ENCODE assay signal across 9 cellular contexts in the genomic region with DNA sequence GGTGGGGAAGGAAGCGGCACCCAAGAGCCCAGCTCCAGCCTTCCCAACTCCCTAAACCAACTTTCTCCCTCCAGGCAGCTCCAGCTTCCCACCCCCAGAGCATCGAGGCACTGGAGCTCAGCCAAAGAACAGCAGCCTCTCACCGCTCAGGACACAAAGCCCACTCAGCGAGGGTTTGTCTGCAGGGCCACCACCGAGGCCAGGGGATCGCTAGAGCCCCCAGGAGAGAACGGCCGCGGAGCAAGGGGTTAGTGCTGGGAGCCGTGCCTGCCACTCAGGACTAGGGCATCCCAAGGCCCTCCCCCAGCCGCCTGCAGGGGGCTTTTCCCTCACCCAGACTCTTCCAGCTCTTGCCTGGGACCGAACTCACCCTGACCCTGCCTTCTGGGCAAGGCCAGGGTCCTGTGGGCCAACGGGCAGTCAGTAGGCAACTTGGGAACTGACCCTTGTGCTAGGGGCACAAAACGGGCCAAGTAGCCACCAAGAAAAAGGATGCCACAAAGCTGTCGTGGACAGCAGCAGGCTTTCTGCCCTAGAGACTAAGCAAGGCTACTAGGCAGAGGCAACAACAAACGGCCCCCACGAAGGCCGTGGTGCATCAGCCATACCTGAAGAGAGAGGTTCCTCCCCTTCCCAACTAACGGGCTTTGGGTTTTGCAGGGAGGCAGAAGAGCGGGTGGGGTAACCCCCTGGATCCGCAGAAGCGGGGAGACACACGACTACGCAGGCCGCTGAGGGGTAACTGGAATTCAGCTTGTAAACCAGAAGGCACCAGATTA. TPM values are rescaled to one million over a fixed set of nuclear protein-coding genes. Genes with fewer than 3 reads are reported as not detected.
DNase-seq lines count a peak whose midpoint lies in the region; ATAC-seq, FAIRE-seq and TF ChIP-seq lines count a peak whose summit lies in the region.
"Had no signal": no experiment of that assay in that cellular context is flagged by ENCODE, and none has a peak within 500 bp of the region (broad histone marks: within the 10 kb centered on the region; RNA-seq: fewer than 3 reads in every experiment).

No MANE protein-coding gene starts in this region.

- no peaks in the 10 kb centered on the region for H3K9me3 ChIP-seq in right atrium auricular region
- H3K9me3 ChIP-seq in K562 (replicated peaks; ENCODE audit: control insufficient read depth, insufficient read depth, low read depth, low read length), result no peaks in the 10 kb centered on the region
- H3K9me3 ChIP-seq in mononuclear cell (ENCODE audit: low read depth, low read length), result no peaks in the 10 kb centered on the region
- H3K9me3 ChIP-seq in aorta (ENCODE audit: control insufficient read depth, low read length), result no peaks in the 10 kb centered on the region

- H2AFZ ChIP-seq in K562 (ENCODE audit: low read depth, low read length), result no peak overlapping the region

- H3K27ac ChIP-seq in right atrium auricular region, result peak overlapping the region; percentile 97 to 99
- H3K27ac ChIP-seq in K562 (ENCODE audit: extremely low read depth, low read depth, low read length), result peak overlapping the region; percentile 74
- peak overlapping the region in 1 of 2 donors; percentile 60 for H3K27ac ChIP-seq in aorta (ENCODE audit: low read depth in 1 of 2, low read length in 2 of 2)

- H3K4me2 ChIP-seq in K562 (ENCODE audit: insufficient read depth, low read length), result peak overlapping the region; percentile 86

- H3K79me2 ChIP-seq in K562 (ENCODE audit: control insufficient read depth, insufficient read depth, low read length), result peaks cover 87% of the 10 kb centered on the region

- H3K4me3 ChIP-seq in right atrium auricular region, result peak overlapping the region; percentile 68 to 71
- peak overlapping the region; percentile 84 for H3K4me3 ChIP-seq in K562
- H3K4me3 ChIP-seq in mononuclear cell (ENCODE audit: low read length), result peak overlapping the region; percentile 90
- H3K4me3 ChIP-seq in aorta (ENCODE audit: low read length in 2 of 2), result peak overlapping the region; percentile 33 to 77

- H3K9ac ChIP-seq in K562 (ENCODE audit: insufficient read depth in 1 of 2, low read depth in 2 of 2, low read length in 2 of 2), result peak overlapping the region; percentile 77 to 96

- H3K4me1 ChIP-seq in right atrium auricular region (peaks cover 0 to 68% of the 10 kb centered on the region in 2 donors), K562 (replicated peaks in 1 of 2; ENCODE audit: control insufficient read depth in 2 of 2, insufficient read depth in 2 of 2, low read length in 2 of 2) (peaks cover 38 to 67% of the 10 kb centered on the region in 2 experiments), mononuclear cell (ENCODE audit: insufficient read depth, low read length) (peaks cover 57% of the 10 kb centered on the region), aorta (ENCODE audit: control insufficient read depth in 1 of 2, insufficient read depth in 2 of 2, low read length in 2 of 2) (peaks cover 0 to 4% of the 10 kb centered on the region in 2 donors)

- DNase-seq in right atrium auricular region (ENCODE audit: low spot score) (no peak), left cardiac atrium (no peak), K562 (ENCODE audit: extremely low read depth in 1 of 4, low spot score in 3 of 4) (no peak), aorta (peak in 1 of 2 donors; percentile 49), iPS-NIHi7 (ENCODE audit: extremely low spot score) (no peak)
- DNase-seq: activated CD8-positive, alpha-beta memory T cell treated with anti-CD3 and anti-CD28 coated beads, Interleukin-2, amount 50 U/mL, for 48 hours had no signal

- CTCF ChIA-PET in K562 (lab: Yijun Ruan, JAX; ENCODE audit: low intra/inter-chr PET ratio), result interaction anchor here (0.9 kb wide), 1 partner anchor 11 kb away, joined by 3 read pairs; no protein-coding TSS in a partner anchor

- in situ Hi-C loops in K562 (cut with MboI), result no loop called here

- H3K36me3 ChIP-seq in right atrium auricular region (no peaks in the 10 kb centered on the region), K562 (ENCODE audit: control insufficient read depth, insufficient read depth, low read length) (peaks cover 53% of the 10 kb centered on the region; the same call in 2 of the 3 replicates), aorta (ENCODE audit: control insufficient read depth in 1 of 2, insufficient read depth in 2 of 2, low read length in 1 of 2) (no peaks in the 10 kb centered on the region)

- intact Hi-C loops in left cardiac atrium (cut with DNase I) (no loop called here), K562 (cut with micrococcal nuclease) (no loop called here), aorta (cut with DNase I) (no loop called here)

- WGBS in K562 (ENCODE audit: insufficient coverage, low coverage, missing lambda C conversion rate), result 3% methylated on average over 16 of the region's 25 CpGs
- WGBS in aorta, 2 donors, result 1 to 43% methylated on average over 25 of the region's 25 CpGs

- ATAC-seq in left cardiac atrium (no peak), K562 (no peak), aorta (ENCODE audit: low FRiP score) (no peak), HG02759 (IDR thresholded peaks at IDR 0.05; ENCODE audit: unreplicated experiment) (no peak), GM21360 (IDR thresholded peaks at IDR 0.05; ENCODE audit: unreplicated experiment) (no peak)

- FAIRE-seq in K562 (lab: Jason Lieb, UNC), result no peak

- peaks cover 52% of the 10 kb centered on the region for H4K20me1 ChIP-seq in K562 (replicated peaks; ENCODE audit: control insufficient read depth, insufficient read depth, low read length)

- TF ChIP-seq CTCF in right atrium auricular region (IDR thresholded peaks at IDR 0.05) (no peak), K562 (IDR thresholded peaks at IDR 0.05 in 2 of 3, conservative IDR thresholded peaks at IDR 0.05 in 1 of 3; ENCODE audit: insufficient read depth in 2 of 3, low read depth in 1 of 3, low read length in 3 of 3) (0 out of 6 replicates have a peak, but pooled peaks of 1 of the 3 experiments have one; percentile 4)

- POLR2A ChIA-PET in K562 (lab: Yijun Ruan, JAX), result interaction anchor here (0.5 to 3.1 kb wide), 8 partner anchors 8 to 406 kb away, joined by 3 to 24 read pairs (median 4); no protein-coding TSS in a partner anchor

- no peak for TF ChIP-seq POLR2A in K562 (conservative IDR thresholded peaks at IDR 0.05)

- TF ChIP-seq RAD21 in K562 (CRISPR knock-in tag; conservative IDR thresholded peaks at IDR 0.05 in 1 of 2, IDR thresholded peaks at IDR 0.05 in 1 of 2), result no peak

- H3K9me1 ChIP-seq in K562 (ENCODE audit: control insufficient read depth, insufficient read depth, low read length), result peaks cover 5% of the 10 kb centered on the region

- no peak for TF ChIP-seq EP300 in K562 (IDR thresholded peaks at IDR 0.05; ENCODE audit: low read length)

- H3K27me3 ChIP-seq in right atrium auricular region (no peaks in the 10 kb centered on the region), K562 (ENCODE audit: control insufficient read depth in 2 of 2, insufficient read depth in 2 of 2, low read length in 2 of 2) (no peaks in the 10 kb centered on the region), mononuclear cell (ENCODE audit: insufficient read depth, low read length) (no peaks in the 10 kb centered on the region), aorta (ENCODE audit: control insufficient read depth in 1 of 2, insufficient read depth in 2 of 2, low read length in 1 of 2) (no peaks in the 10 kb centered on the region)

- BruUV-seq in K562 (replicated peaks; lab: Mats Ljungman, UMichigan), result no TSS peak

RNA-seq across cellular contexts. Expression of a gene that starts 2.3 kb away (rescaled TPM):
- total RNA-seq in right atrium auricular region (10 to 100 TPM; 40.8 to 54.7 TPM), left cardiac atrium (10 to 100 TPM; 30.4 to 35.7 TPM), K562 (2014; rRNA removed) (39.2 and 59.3 TPM in 2 replicates), K562 (2014; rRNA removed; fragmentation: Illumina TruSeq; extraction: Trizol) (9.1 and 10.3 TPM in 2 replicates), K562 (2015; rRNA removed; fragmentation: Illumina TruSeq; extraction: Trizol) (17.1 and 23.4 TPM in 2 replicates), K562 (2021) (121 and 133 TPM in 2 replicates), mononuclear cell (26.4 TPM), aorta (10 to 100 TPM; 41.6 to 41.8 TPM)
- total RNA-seq in K562 (2011; cell fraction: chromatin; rRNA removed; ENCODE audit: low replicate concordance), result 39.3 and 72.5 TPM in 2 replicates
- total RNA-seq in K562 (2011; cell fraction: nucleolus; rRNA removed), result 41.0 and 46.2 TPM in 2 replicates
- 38.1 and 43.2 TPM in 2 replicates for total RNA-seq in K562 (2011; cell fraction: nucleoplasm; rRNA removed)
- polyA plus RNA-seq in K562 (2011; rRNA removed) (5.9 and 8.7 TPM in 2 replicates), K562 (2014; fragmentation: Illumina TruSeq; extraction: Trizol) (45.3 and 68.0 TPM in 2 replicates), K562 (2014; fragmentation: Nextera tagmentation; extraction: Ambion mirVana) (10 to 100 TPM in 1 of 2 experiments, 1 to 10 TPM in 1; 2.8 to 10.5 TPM), K562 (2014; rRNA removed) (44.8 and 45.2 TPM in 2 replicates), aorta (10 to 100 TPM in 1 of 2 donors, 1 to 10 TPM in 1; 6.5 to 20.3 TPM)
- 11.3 and 17.7 TPM in 2 replicates for polyA plus RNA-seq in K562 (2011; cell fraction: cytosol; rRNA removed)
- polyA plus RNA-seq in K562 (2011; cell fraction: nucleus; rRNA removed), result 39.1 and 51.6 TPM in 2 replicates
- 37.4 and 57.1 TPM in 2 replicates for polyA plus RNA-seq in K562 (2012)
- 4.5 and 6.6 TPM in 2 replicates for polyA minus RNA-seq in K562 (2011; rRNA and poly(A)+ RNA removed)
- polyA minus RNA-seq in K562 (2011; cell fraction: cytosol; rRNA and poly(A)+ RNA removed), result 55.8 and 74.4 TPM in 2 replicates
- 14.8 and 15.6 TPM in 2 replicates for polyA minus RNA-seq in K562 (2011; cell fraction: nucleus; rRNA and poly(A)+ RNA removed)

RNA-seq across cellular contexts. Expression of a gene that starts 3.2 kb away (rescaled TPM):
- total RNA-seq in right atrium auricular region (1 to 10 TPM; 4.7 to 6.4 TPM), left cardiac atrium (1 to 10 TPM; 7.7 to 9.2 TPM), K562 (2014; rRNA removed) (3.3 and 5.1 TPM in 2 replicates), K562 (2014; rRNA removed; fragmentation: Illumina TruSeq; extraction: Trizol) (0.93 and 1.2 TPM in 2 replicates), K562 (2015; rRNA removed; fragmentation: Illumina TruSeq; extraction: Trizol) (1.1 and 1.6 TPM in 2 replicates), K562 (2021) (6.4 and 8.5 TPM in 2 replicates), mononuclear cell (1.8 TPM), aorta (1 to 10 TPM; 3.8 to 8.6 TPM)
- total RNA-seq in K562 (2011; cell fraction: chromatin; rRNA removed; ENCODE audit: low replicate concordance), result 4.7 and 15.6 TPM in 2 replicates
- 17.4 and 21.8 TPM in 2 replicates for total RNA-seq in K562 (2011; cell fraction: nucleolus; rRNA removed)
- 9.3 and 9.5 TPM in 2 replicates for total RNA-seq in K562 (2011; cell fraction: nucleoplasm; rRNA removed)
- polyA plus RNA-seq in K562 (2011; rRNA removed) (5.6 and 8.1 TPM in 2 replicates), K562 (2014; fragmentation: Illumina TruSeq; extraction: Trizol) (1.2 and 2.0 TPM in 2 replicates), K562 (2014; fragmentation: Nextera tagmentation; extraction: Ambion mirVana) (1 to 10 TPM in 1 of 2 experiments, under 1 TPM in 1; 0.13 to 1.1 TPM), K562 (2014; rRNA removed) (4.0 TPM in 2 replicates), aorta (1 to 10 TPM; 2.5 to 6.3 TPM)
- polyA plus RNA-seq in K562 (2011; cell fraction: cytosol; rRNA removed), result 12.5 and 24.6 TPM in 2 replicates
- 6.3 and 6.4 TPM in 2 replicates for polyA plus RNA-seq in K562 (2011; cell fraction: nucleus; rRNA removed)
- polyA plus RNA-seq in K562 (2012), result 3.9 and 12.2 TPM in 2 replicates
- polyA minus RNA-seq in K562 (2011; rRNA and poly(A)+ RNA removed), result 3.7 and 4.9 TPM in 2 replicates
- polyA minus RNA-seq in K562 (2011; cell fraction: cytosol; rRNA and poly(A)+ RNA removed), result 5.6 and 6.4 TPM in 2 replicates
- polyA minus RNA-seq in K562 (2011; cell fraction: nucleus; rRNA and poly(A)+ RNA removed), result 1.3 and 1.8 TPM in 2 replicates

RNA-seq across cellular contexts. Expression of a gene that starts 24.9 kb away (rescaled TPM):
- total RNA-seq in right atrium auricular region, result 10 to 100 TPM in 1 of 2 donors, 1 to 10 TPM in 1; 6.2 to 10.6 TPM
- total RNA-seq in left cardiac atrium, result 10 to 100 TPM; 14.7 to 14.8 TPM
- 14.9 and 45.4 TPM in 2 replicates for total RNA-seq in K562 (2011; cell fraction: chromatin; rRNA removed; ENCODE audit: low replicate concordance)
- total RNA-seq in K562 (2011; cell fraction: nucleolus; rRNA removed), result 31.0 and 32.8 TPM in 2 replicates
- total RNA-seq in K562 (2011; cell fraction: nucleoplasm; rRNA removed), result 15.7 and 24.1 TPM in 2 replicates
- total RNA-seq in K562 (2014; rRNA removed), result 8.4 and 9.5 TPM in 2 replicates
- 2.7 and 4.0 TPM in 2 replicates for total RNA-seq in K562 (2014; rRNA removed; fragmentation: Illumina TruSeq; extraction: Trizol)
- total RNA-seq in K562 (2015; rRNA removed; fragmentation: Illumina TruSeq; extraction: Trizol), result 12.3 and 13.4 TPM in 2 replicates
- 9.6 and 14.8 TPM in 2 replicates for total RNA-seq in K562 (2021)
- polyA plus RNA-seq in K562 (2011; rRNA removed), result 12.7 and 16.4 TPM in 2 replicates
- 21.2 and 25.6 TPM in 2 replicates for polyA plus RNA-seq in K562 (2011; cell fraction: cytosol; rRNA removed)
- 48.7 and 48.8 TPM in 2 replicates for polyA plus RNA-seq in K562 (2011; cell fraction: nucleus; rRNA removed)
- polyA plus RNA-seq in K562 (2012), result 24.3 and 60.0 TPM in 2 replicates
- 5.6 and 7.3 TPM in 2 replicates for polyA plus RNA-seq in K562 (2014; fragmentation: Illumina TruSeq; extraction: Trizol)
- under 1 TPM in 1 of 2 experiments, not detected in 1; 0.07 TPM for polyA plus RNA-seq in K562 (2014; fragmentation: Nextera tagmentation; extraction: Ambion mirVana)
- 11.1 and 11.6 TPM in 2 replicates for polyA plus RNA-seq in K562 (2014; rRNA removed)
- 5.5 and 12.0 TPM in 2 replicates for polyA minus RNA-seq in K562 (2011; rRNA and poly(A)+ RNA removed)
- 7.0 and 13.6 TPM in 2 replicates for polyA minus RNA-seq in K562 (2011; cell fraction: cytosol; rRNA and poly(A)+ RNA removed)
- polyA minus RNA-seq in K562 (2011; cell fraction: nucleus; rRNA and poly(A)+ RNA removed), result 9.8 and 16.1 TPM in 2 replicates
- 11.1 TPM for total RNA-seq in mononuclear cell
- 10 to 100 TPM; 13.1 to 20.9 TPM for total RNA-seq in aorta
- 10 to 100 TPM; 10.5 to 14.5 TPM for polyA plus RNA-seq in aorta

RNA-seq across cellular contexts. Expression of a gene that starts 34.5 kb away (rescaled TPM):
- total RNA-seq in right atrium auricular region, result 10 to 100 TPM; 66.5 to 70.2 TPM
- 10 to 100 TPM; 67.4 to 81.4 TPM for total RNA-seq in left cardiac atrium
- 126 and 302 TPM in 2 replicates for total RNA-seq in K562 (2011; cell fraction: chromatin; rRNA removed; ENCODE audit: low replicate concordance)
- total RNA-seq in K562 (2011; cell fraction: nucleolus; rRNA removed), result 207 and 213 TPM in 2 replicates
- 179 and 187 TPM in 2 replicates for total RNA-seq in K562 (2011; cell fraction: nucleoplasm; rRNA removed)
- total RNA-seq in K562 (2014; rRNA removed), result 152 and 196 TPM in 2 replicates
- total RNA-seq in K562 (2014; rRNA removed; fragmentation: Illumina TruSeq; extraction: Trizol), result 101 and 103 TPM in 2 replicates
- 134 and 146 TPM in 2 replicates for total RNA-seq in K562 (2015; rRNA removed; fragmentation: Illumina TruSeq; extraction: Trizol)
- 226 and 231 TPM in 2 replicates for total RNA-seq in K562 (2021)
- 105 and 117 TPM in 2 replicates for polyA plus RNA-seq in K562 (2011; rRNA removed)
- polyA plus RNA-seq in K562 (2011; cell fraction: cytosol; rRNA removed), result 174 and 276 TPM in 2 replicates
- polyA plus RNA-seq in K562 (2011; cell fraction: nucleus; rRNA removed), result 211 and 324 TPM in 2 replicates
- polyA plus RNA-seq in K562 (2012), result 177 and 213 TPM in 2 replicates
- polyA plus RNA-seq in K562 (2014; fragmentation: Illumina TruSeq; extraction: Trizol), result 192 and 229 TPM in 2 replicates
- 10 to 100 TPM; 11.1 to 26.5 TPM for polyA plus RNA-seq in K562 (2014; fragmentation: Nextera tagmentation; extraction: Ambion mirVana)
- polyA plus RNA-seq in K562 (2014; rRNA removed), result 250 and 277 TPM in 2 replicates
- polyA minus RNA-seq in K562 (2011; rRNA and poly(A)+ RNA removed), result 45.9 and 88.5 TPM in 2 replicates
- polyA minus RNA-seq in K562 (2011; cell fraction: cytosol; rRNA and poly(A)+ RNA removed), result 72.1 and 79.8 TPM in 2 replicates
- 70.5 and 80.1 TPM in 2 replicates for polyA minus RNA-seq in K562 (2011; cell fraction: nucleus; rRNA and poly(A)+ RNA removed)
- 22.0 TPM for total RNA-seq in mononuclear cell
- 10 to 100 TPM; 70.2 to 87.3 TPM for total RNA-seq in aorta
- polyA plus RNA-seq in aorta, result 100 to 1,000 TPM in 1 of 2 donors, 10 to 100 TPM in 1; 81.8 to 287 TPM

RNA-seq across cellular contexts. Expression of a gene that starts 43.2 kb away (rescaled TPM):
- total RNA-seq in right atrium auricular region (1 to 10 TPM; 7.6 to 8.9 TPM), left cardiac atrium (10 to 100 TPM; 19.3 to 20.4 TPM), K562 (2014; rRNA removed) (52.7 and 81.2 TPM in 2 replicates), K562 (2014; rRNA removed; fragmentation: Illumina TruSeq; extraction: Trizol) (3.1 and 5.5 TPM in 2 replicates), K562 (2015; rRNA removed; fragmentation: Illumina TruSeq; extraction: Trizol) (32.7 and 36.8 TPM in 2 replicates), K562 (2021) (70.5 and 81.8 TPM in 2 replicates), mononuclear cell (199 TPM), aorta (10 to 100 TPM; 36.0 to 81.3 TPM)
- 54.8 and 157 TPM in 2 replicates for total RNA-seq in K562 (2011; cell fraction: chromatin; rRNA removed; ENCODE audit: low replicate concordance)
- total RNA-seq in K562 (2011; cell fraction: nucleolus; rRNA removed), result 105 and 155 TPM in 2 replicates
- 55.0 and 81.2 TPM in 2 replicates for total RNA-seq in K562 (2011; cell fraction: nucleoplasm; rRNA removed)
- polyA plus RNA-seq in K562 (2011; rRNA removed) (9.6 and 29.7 TPM in 2 replicates), K562 (2014; fragmentation: Illumina TruSeq; extraction: Trizol) (13.5 and 40.2 TPM in 2 replicates), K562 (2014; fragmentation: Nextera tagmentation; extraction: Ambion mirVana) (1 to 10 TPM in 1 of 2 experiments, under 1 TPM in 1; 0.30 to 1.7 TPM), K562 (2014; rRNA removed) (63.7 and 77.8 TPM in 2 replicates), aorta (10 to 100 TPM; 13.5 to 31.9 TPM)
- polyA plus RNA-seq in K562 (2011; cell fraction: cytosol; rRNA removed), result 21.0 and 26.6 TPM in 2 replicates
- 174 and 259 TPM in 2 replicates for polyA plus RNA-seq in K562 (2011; cell fraction: nucleus; rRNA removed)
- 59.1 and 135 TPM in 2 replicates for polyA plus RNA-seq in K562 (2012)
- polyA minus RNA-seq in K562 (2011; rRNA and poly(A)+ RNA removed), result 3.6 and 6.7 TPM in 2 replicates
- polyA minus RNA-seq in K562 (2011; cell fraction: cytosol; rRNA and poly(A)+ RNA removed), result 13.5 and 33.9 TPM in 2 replicates
- polyA minus RNA-seq in K562 (2011; cell fraction: nucleus; rRNA and poly(A)+ RNA removed), result 26.9 and 53.0 TPM in 2 replicates
